ENCODE assay signal across 1 cellular context in the genomic region with DNA sequence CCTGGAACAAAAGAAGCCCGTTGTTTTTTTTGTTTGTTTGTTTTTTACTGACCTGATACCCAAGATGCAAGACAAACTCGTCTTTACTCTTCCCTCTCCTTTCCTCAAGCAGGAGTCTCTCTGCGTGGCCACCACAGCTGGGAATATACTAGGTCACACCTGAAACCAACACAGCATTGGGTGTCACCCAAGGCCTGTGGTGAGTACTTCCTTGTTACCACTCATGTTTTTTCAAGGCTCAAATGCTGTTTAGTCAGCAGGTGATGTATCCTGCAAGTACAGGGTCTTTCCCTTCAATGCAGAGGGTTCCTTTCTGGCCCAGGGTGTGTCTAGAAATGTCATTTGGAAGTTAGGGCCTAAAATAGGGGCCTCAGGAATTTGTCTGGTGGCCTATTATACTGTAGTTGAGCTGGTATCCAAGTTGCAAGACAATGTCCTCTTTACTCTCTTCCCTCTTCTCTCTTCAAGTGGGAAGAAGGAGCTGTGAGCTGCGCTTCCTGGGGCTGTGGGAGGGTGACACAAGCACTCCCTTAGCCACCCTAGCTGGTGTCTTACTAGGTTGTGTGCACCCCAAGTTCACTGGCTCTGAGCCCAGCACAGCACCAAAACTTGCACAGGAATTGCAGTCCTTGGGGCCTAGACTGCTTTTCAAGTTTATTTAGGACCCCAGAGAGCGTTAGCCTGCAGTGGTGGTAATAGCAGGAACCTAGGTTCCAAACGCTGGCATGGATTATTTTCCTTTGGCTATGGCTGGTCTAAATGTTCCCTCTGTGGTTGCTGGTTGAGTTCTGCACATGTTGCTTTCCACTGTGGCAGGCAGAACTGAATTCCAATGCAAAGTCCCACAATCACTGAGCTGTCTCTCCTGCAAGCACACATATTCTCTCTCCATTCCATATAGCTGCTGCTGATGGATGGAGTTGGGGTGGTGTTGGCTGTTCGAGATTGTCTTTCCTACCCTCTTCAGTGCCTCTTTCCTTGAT.
TF ChIP-seq lines count a peak whose summit lies in the region.

No MANE protein-coding gene starts in this region.

TF ChIP-seq in HepG2, 621 proteins besides CTCF, POLR2A, EP300 and RAD21 (continued from another document):
- TF ChIP-seq ZNF414 (CRISPR knock-in tag; IDR thresholded peaks at IDR 0.05) (no peak), PAXIP1 (CRISPR knock-in tag; conservative IDR thresholded peaks at IDR 0.05) (no peak), ZNF720 (CRISPR knock-in tag; IDR thresholded peaks at IDR 0.05) (no peak), MED8 (CRISPR knock-in tag; IDR thresholded peaks at IDR 0.05; ENCODE audit: insufficient replicate concordance) (no peak), EZH2 (conservative IDR thresholded peaks at IDR 0.05; ENCODE audit: low read depth, low read length) (no peak), ZC3H13 (CRISPR knock-in tag; IDR thresholded peaks at IDR 0.05) (no peak)
- TF ChIP-seq, protein P1, sequence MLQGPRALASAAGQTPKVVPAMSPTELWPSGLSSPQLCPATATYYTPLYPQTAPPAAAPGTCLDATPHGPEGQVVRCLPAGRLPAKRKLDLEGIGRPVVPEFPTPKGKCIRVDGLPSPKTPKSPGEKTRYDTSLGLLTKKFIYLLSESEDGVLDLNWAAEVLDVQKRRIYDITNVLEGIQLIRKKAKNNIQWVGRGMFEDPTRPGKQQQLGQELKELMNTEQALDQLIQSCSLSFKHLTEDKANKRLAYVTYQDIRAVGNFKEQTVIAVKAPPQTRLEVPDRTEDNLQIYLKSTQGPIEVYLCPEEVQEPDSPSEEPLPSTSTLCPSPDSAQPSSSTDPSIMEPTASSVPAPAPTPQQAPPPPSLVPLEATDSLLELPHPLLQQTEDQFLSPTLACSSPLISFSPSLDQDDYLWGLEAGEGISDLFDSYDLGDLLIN (CRISPR knock-in tag; IDR thresholded peaks at IDR 0.05; ENCODE audit: borderline replicate concordance): no peak
